In genomic region chr15:70092462-70092850, GRCh38 we compare ENCODE assay signal across 10 cellular contexts. TPM values are rescaled to one million over a fixed set of nuclear protein-coding genes. Genes with fewer than 3 reads are reported as not detected.
DNase-seq lines count a peak whose midpoint lies in the region; ATAC-seq and TF ChIP-seq lines count a peak whose summit lies in the region.
"Had no signal": no experiment of that assay in that cellular context is flagged by ENCODE, and none has a peak within 500 bp of the region (broad histone marks: within the 10 kb centered on the region; RNA-seq: fewer than 3 reads in every experiment).

No MANE protein-coding gene starts in this region.

- H3K4me1 Mint-ChIP-seq in activated T-cell treated with anti-CD3 and anti-CD28 coated beads, Interleukin-2, amount 50 U/mL, for 72 hours (ENCODE audit: low read depth), result peaks cover 79% of the 10 kb centered on the region
- H3K4me1 Mint-ChIP-seq in activated T-helper 1 cell treated with anti-CD3 and anti-CD28 coated beads, Interleukin-12 subunit alpha, Interleukin-12 subunit beta, Interleukin-2, Interleukin-4 antibody, amounts not matched to agents 30 ng/mL and 10 ng/mL and 1 ng/mL, durations not matched to agents 14 hours and 24 hours and 36 hours (ENCODE audit: low read depth), result peaks cover 77% of the 10 kb centered on the region

- H3K36me3 Mint-ChIP-seq in activated T-cell treated with anti-CD3 and anti-CD28 coated beads, Interleukin-2, amount 50 U/mL, for 72 hours (ENCODE audit: insufficient read depth in 2 of 2), result peaks cover 13 to 21% of the 10 kb centered on the region in 2 donors
- H3K36me3 Mint-ChIP-seq in activated T-helper 1 cell treated with anti-CD3 and anti-CD28 coated beads, Interleukin-12 subunit alpha, Interleukin-12 subunit beta, Interleukin-2, Interleukin-4 antibody, amounts not matched to agents 30 ng/mL and 10 ng/mL and 1 ng/mL, durations not matched to agents 14 hours and 24 hours and 36 hours (ENCODE audit: low read depth), result peaks cover 64% of the 10 kb centered on the region

- no peak overlapping the region for H3K27ac Mint-ChIP-seq in activated T-cell treated with anti-CD3 and anti-CD28 coated beads, Interleukin-2, amount 50 U/mL, for 72 hours
- H3K27ac Mint-ChIP-seq in activated T-helper 1 cell treated with anti-CD3 and anti-CD28 coated beads, Interleukin-12 subunit alpha, Interleukin-12 subunit beta, Interleukin-2, Interleukin-4 antibody, amounts not matched to agents 30 ng/mL and 10 ng/mL and 1 ng/mL, durations not matched to agents 14 hours and 24 hours and 36 hours, result no peak overlapping the region

- H3K9me3 ChIP-seq in lower lobe of right lung, result no peaks in the 10 kb centered on the region
- H3K9me3 ChIP-seq in transverse colon, result no peaks in the 10 kb centered on the region

- H3K4me3 Mint-ChIP-seq in activated T-cell treated with anti-CD3 and anti-CD28 coated beads, Interleukin-2, amount 50 U/mL, for 72 hours, result peak overlapping the region; percentile 65 to 95
- peak overlapping the region; percentile 98 for H3K4me3 Mint-ChIP-seq in activated T-helper 1 cell treated with anti-CD3 and anti-CD28 coated beads, Interleukin-12 subunit alpha, Interleukin-12 subunit beta, Interleukin-2, Interleukin-4 antibody, amounts not matched to agents 30 ng/mL and 10 ng/mL and 1 ng/mL, durations not matched to agents 14 hours and 24 hours and 36 hours

- H3K27me3 Mint-ChIP-seq in activated T-cell treated with anti-CD3 and anti-CD28 coated beads, Interleukin-2, amount 50 U/mL, for 72 hours (ENCODE audit: low read depth), result no peaks in the 10 kb centered on the region
- H3K27me3 Mint-ChIP-seq in activated T-helper 1 cell treated with anti-CD3 and anti-CD28 coated beads, Interleukin-12 subunit alpha, Interleukin-12 subunit beta, Interleukin-2, Interleukin-4 antibody, amounts not matched to agents 30 ng/mL and 10 ng/mL and 1 ng/mL, durations not matched to agents 14 hours and 24 hours and 36 hours (ENCODE audit: insufficient read depth), result no peaks in the 10 kb centered on the region

- peak overlapping the region; percentile 27 for H3K4me3 ChIP-seq in lower lobe of right lung
- H3K4me3 ChIP-seq in transverse colon, result peak overlapping the region in 1 of 4 donors; percentile 15

- H3K4me1 ChIP-seq in lower lobe of right lung (peaks cover 84% of the 10 kb centered on the region), transverse colon (peaks cover 65 to 81% (median 72%) of the 10 kb centered on the region in 4 donors)

- TF ChIP-seq CTCF in lower lobe of right lung (IDR thresholded peaks at IDR 0.05) (no peak), transverse colon (IDR thresholded peaks at IDR 0.05) (no peak)

- no peak for TF ChIP-seq POLR2A in transverse colon (IDR thresholded peaks at IDR 0.05)

- no peaks in the 10 kb centered on the region for H3K9me3 Mint-ChIP-seq in activated T-cell treated with anti-CD3 and anti-CD28 coated beads, Interleukin-2, amount 50 U/mL, for 72 hours
- H3K9me3 Mint-ChIP-seq in activated T-helper 1 cell treated with anti-CD3 and anti-CD28 coated beads, Interleukin-12 subunit alpha, Interleukin-12 subunit beta, Interleukin-2, Interleukin-4 antibody, amounts not matched to agents 30 ng/mL and 10 ng/mL and 1 ng/mL, durations not matched to agents 14 hours and 24 hours and 36 hours, result no peaks in the 10 kb centered on the region

- no peak for TF ChIP-seq EP300 in transverse colon (IDR thresholded peaks at IDR 0.05; ENCODE audit: low read depth)

- H3K27me3 ChIP-seq in lower lobe of right lung (ENCODE audit: low read depth) (no peaks in the 10 kb centered on the region), transverse colon (no peaks in the 10 kb centered on the region)

- ATAC-seq in activated T-cell treated with anti-CD3 and anti-CD28 coated beads, Interleukin-2, amount 50 U/mL, for 72 hours (replicated peaks in 1 of 2), result no peak
- no peak for ATAC-seq in lower lobe of right lung
- ATAC-seq in GM21576 (IDR thresholded peaks at IDR 0.05; ENCODE audit: unreplicated experiment), result no peak
- ATAC-seq in HG02678 (IDR thresholded peaks at IDR 0.05; ENCODE audit: unreplicated experiment), result no peak

- in situ Hi-C loops in transverse colon (cut with MboI; ENCODE audit: low pct_ligation_motif_present in 1 of 4, low pct_unique_long_range_greater_than_20kb in 1 of 4, low sequenced_read_pairs in 3 of 4), result no loop called here

- intact Hi-C loops in activated T-helper 1 cell treated with anti-CD3 and anti-CD28 coated beads, Interleukin-12 subunit alpha, Interleukin-12 subunit beta, Interleukin-2, Interleukin-4 antibody, amounts not matched to agents 30 ng/mL and 10 ng/mL and 1 ng/mL, durations not matched to agents 14 hours and 24 hours and 36 hours (cut with micrococcal nuclease), result loop anchor here (10.0 kb wide), 2 partner anchors 118 to 1298 kb away; no protein-coding TSS in a partner anchor
- intact Hi-C loops in lower lobe of right lung (cut with DNase I) (no loop called here), transverse colon (cut with DNase I; ENCODE audit: low total_unique reads) (loop anchor here (10.0 kb wide), 1 partner anchor 172 kb away; no protein-coding TSS in a partner anchor)

- H3K27ac ChIP-seq in lower lobe of right lung (no peak overlapping the region), transverse colon (peak overlapping the region; percentile 95 to 97 (median 96))

- H3K36me3 ChIP-seq in lower lobe of right lung (peaks cover 36% of the 10 kb centered on the region), transverse colon (no peaks in the 10 kb centered on the region)

- DNase-seq in activated T-cell treated with anti-CD3 and anti-CD28 coated beads, Interleukin-2, amount 50 U/mL, for 72 hours, result no peak
- DNase-seq in activated T-cell treated with anti-CD3 and anti-CD28 coated beads, Interleukin-2, amount 50 U/mL, for 1 hour, result no peak
- DNase-seq in activated T-helper 1 cell treated with anti-CD3 and anti-CD28 coated beads, Interleukin-12 subunit alpha, Interleukin-12 subunit beta, Interleukin-2, Interleukin-4 antibody, amounts not matched to agents 30 ng/mL and 10 ng/mL and 1 ng/mL, durations not matched to agents 14 hours and 24 hours and 36 hours (ENCODE audit: low spot score), result no peak
- DNase-seq in lower lobe of right lung (no peak), transverse colon (no peak), midbrain (lab: John Stamatoyannopoulos, UW) (no peak)
- DNase-seq: effector CD8-positive, alpha-beta T cell; stimulated activated CD4-positive, alpha-beta T cell treated with anti-CD3 and anti-CD28 coated beads, Interleukin-2, amount 100 ng/mL, for 24 hours had no signal

- 33% methylated on average over 6 of the region's 6 CpGs; no CpG with 5 or more reads in 1 of the 2 donors for whole genome bisulfite sequencing in transverse colon (ENCODE audit: low coverage in 1 of 2), 2 donors

RNA-seq across cellular contexts. Expression of gene TLE3, which starts 5.3 kb away (rescaled TPM):
- total RNA-seq in activated T-cell treated with anti-CD3 and anti-CD28 coated beads, Interleukin-2, amount 50 U/mL, for 72 hours, result 100 to 1,000 TPM in 1 of 2 donors, 10 to 100 TPM in 1; 84.6 to 112 TPM
- total RNA-seq in activated T-helper 1 cell treated with anti-CD3 and anti-CD28 coated beads, Interleukin-12 subunit alpha, Interleukin-12 subunit beta, Interleukin-2, Interleukin-4 antibody, amounts not matched to agents 30 ng/mL and 10 ng/mL and 1 ng/mL, durations not matched to agents 14 hours and 24 hours and 36 hours, result 123 and 126 TPM in 2 replicates
- total RNA-seq in lower lobe of right lung, result 63.7 TPM
- 100 to 1,000 TPM in 2 of 4 donors, 10 to 100 TPM in 2; 49.8 to 223 (median 114) TPM for total RNA-seq in transverse colon
